Comparison of ENCODE assay signal across 18 cellular contexts in genomic region chr5:133508845-133509741, GRCh38.
DNase-seq lines count a peak whose midpoint lies in the region; ATAC-seq, FAIRE-seq and TF ChIP-seq lines count a peak whose summit lies in the region.
"Had no signal": no experiment of that assay in that cellular context is flagged by ENCODE, and none has a peak within 500 bp of the region (broad histone marks: within the 10 kb centered on the region; RNA-seq: fewer than 3 reads in every experiment).

No MANE protein-coding gene starts in this region.

- no peaks in the 10 kb centered on the region for H3K27me3 ChIP-seq in BLaER1
- H3K27me3 ChIP-seq in K562 (ENCODE audit: control insufficient read depth in 2 of 2, insufficient read depth in 2 of 2, low read length in 2 of 2): peaks cover 9 to 15% of the 10 kb centered on the region in 2 experiments; a peak in 4 of 5 replicates
- no peaks in the 10 kb centered on the region for H3K27me3 ChIP-seq in lung (ENCODE audit: control insufficient read depth, insufficient read depth)
- H3K27me3 ChIP-seq: gastrocnemius medialis had no signal

- H3K9me1 ChIP-seq in K562 (ENCODE audit: control insufficient read depth, insufficient read depth, low read length): no peaks in the 10 kb centered on the region

- H3K4me3 ChIP-seq in BLaER1 (no peak overlapping the region), K562 (no peak overlapping the region), lung (no peak overlapping the region)
- H3K4me3 ChIP-seq: gastrocnemius medialis, SK-N-MC had no signal

- in situ Hi-C loops in K562 (cut with MboI): no loop called here

- peak overlapping the region; percentile 23; the same call in 1 of the 2 replicates for H3K27ac ChIP-seq in BLaER1
- no peak overlapping the region for H3K27ac ChIP-seq in K562 (ENCODE audit: extremely low read depth, low read depth, low read length)
- H3K27ac ChIP-seq in lung (ENCODE audit: low read depth in 1 of 2, low read length in 1 of 2): no peak overlapping the region
- H3K27ac ChIP-seq: gastrocnemius medialis, SK-N-MC had no signal

- peak; percentile 17 for DNase-seq in NCI-H2029 (lab: John Stamatoyannopoulos, UW)
- DNase-seq in K562 (ENCODE audit: extremely low read depth in 1 of 4, low spot score in 3 of 4): no peak
- DNase-seq in lung (ENCODE audit: low spot score): no peak
- DNase-seq in occipital lobe (lab: John Stamatoyannopoulos, UW): no peak
- no peak for DNase-seq in EL
- no peak for DNase-seq in superior temporal gyrus (ENCODE audit: extremely low spot score)
- DNase-seq: DND-41; gastrocnemius medialis; NCI-H2081; NCI-H748 treated with DMSO at 0.1 percent for 48 hours; right cardiac atrium; stimulated activated naive CD4-positive, alpha-beta T cell treated with Interleukin-2 at 50 U/mL for 16 hours; T-helper 9 cell had no signal

- H3K9ac ChIP-seq in BLaER1 (no peak overlapping the region), K562 (ENCODE audit: insufficient read depth in 1 of 2, low read depth in 2 of 2, low read length in 2 of 2) (no peak overlapping the region)

- CTCF ChIA-PET in K562 (lab: Yijun Ruan, JAX; ENCODE audit: low intra/inter-chr PET ratio): no interaction called here

- no peak for TF ChIP-seq POLR2A in K562 (conservative IDR thresholded peaks at IDR 0.05)

- POLR2A ChIA-PET in K562 (lab: Yijun Ruan, JAX): interaction anchor here (0.8 to 1.6 kb wide), 2 partner anchors 11 to 31 kb away, joined by 3 to 5 read pairs; no protein-coding TSS in a partner anchor

- H2AFZ ChIP-seq in K562 (ENCODE audit: low read depth, low read length): 0 out of 2 replicates have a peak overlapping the region, but pooled peaks have one; percentile 82

- H4K20me1 ChIP-seq in BLaER1: no peaks in the 10 kb centered on the region
- H4K20me1 ChIP-seq in K562 (replicated peaks; ENCODE audit: control insufficient read depth, insufficient read depth, low read length): no peaks in the 10 kb centered on the region

- 81% methylated on average over 3 of the region's 3 CpGs for WGBS in K562 (ENCODE audit: insufficient coverage, low coverage, missing lambda C conversion rate)
- 73 to 84% methylated on average over 3 of the region's 3 CpGs for WGBS in lung, 2 donors

- ATAC-seq in K562 (no peak), lung (ENCODE audit: insufficient read depth, low FRiP score) (peak; percentile 47), GM21515 (IDR thresholded peaks at IDR 0.05; ENCODE audit: unreplicated experiment) (no peak)
- ATAC-seq: gastrocnemius medialis, Panc1, right cardiac atrium had no signal

- H3K4me2 ChIP-seq in BLaER1: peak overlapping the region; percentile 48
- H3K4me2 ChIP-seq in K562 (ENCODE audit: insufficient read depth, low read length): no peak overlapping the region

- no peaks in the 10 kb centered on the region for H3K9me3 ChIP-seq in BLaER1
- no peaks in the 10 kb centered on the region for H3K9me3 ChIP-seq in K562 (replicated peaks; ENCODE audit: control insufficient read depth, insufficient read depth, low read depth, low read length)
- no peaks in the 10 kb centered on the region for H3K9me3 ChIP-seq in lung (ENCODE audit: control insufficient read depth in 2 of 2, insufficient read depth in 1 of 2, low read length in 1 of 2)
- H3K9me3 ChIP-seq: gastrocnemius medialis had no signal

- no peak for TF ChIP-seq EP300 in K562 (IDR thresholded peaks at IDR 0.05; ENCODE audit: low read length)

- H3K4me1 ChIP-seq in BLaER1 (peaks cover 17% of the 10 kb centered on the region), K562 (replicated peaks in 1 of 2; ENCODE audit: control insufficient read depth in 2 of 2, insufficient read depth in 2 of 2, low read length in 2 of 2) (peaks cover 3 to 14% of the 10 kb centered on the region in 2 experiments; a peak in 3 of 5 replicates), lung (ENCODE audit: control insufficient read depth in 2 of 2, insufficient read depth in 2 of 2, low read length in 2 of 2) (peaks cover 0 to 1% of the 10 kb centered on the region in 2 donors)
- H3K4me1 ChIP-seq: gastrocnemius medialis had no signal

- FAIRE-seq in K562 (lab: Jason Lieb, UNC): no peak
- FAIRE-seq: H1 had no signal

- TF ChIP-seq RAD21 in K562 (CRISPR knock-in tag; conservative IDR thresholded peaks at IDR 0.05 in 1 of 2, IDR thresholded peaks at IDR 0.05 in 1 of 2): no peak

- H3K79me2 ChIP-seq in K562 (ENCODE audit: control insufficient read depth, insufficient read depth, low read length): no peaks in the 10 kb centered on the region

- BruUV-seq in K562 (replicated peaks; lab: Mats Ljungman, UMichigan): no TSS peak

- TF ChIP-seq CTCF in K562 (IDR thresholded peaks at IDR 0.05 in 2 of 3, conservative IDR thresholded peaks at IDR 0.05 in 1 of 3; ENCODE audit: insufficient read depth in 2 of 3, low read depth in 1 of 3, low read length in 3 of 3) (no peak), lung (IDR thresholded peaks at IDR 0.05; ENCODE audit: control extremely low read depth, extremely low read depth) (no peak)

- H3K36me3 ChIP-seq in BLaER1: no peaks in the 10 kb centered on the region
- no peaks in the 10 kb centered on the region for H3K36me3 ChIP-seq in K562 (ENCODE audit: control insufficient read depth, insufficient read depth, low read length)
- H3K36me3 ChIP-seq in lung (ENCODE audit: control insufficient read depth in 2 of 2, insufficient read depth in 2 of 2, low read length in 2 of 2): no peaks in the 10 kb centered on the region
- H3K36me3 ChIP-seq: gastrocnemius medialis had no signal

- intact Hi-C loops in K562 (cut with micrococcal nuclease): no loop called here

TF ChIP-seq in K562, 482 proteins besides CTCF, POLR2A, EP300 and RAD21:
- no peak for TF ChIP-seq ZNF668 (CRISPR knock-in tag; IDR thresholded peaks at IDR 0.05)
- TF ChIP-seq ZNF644 (tag; IDR thresholded peaks at IDR 0.05; ENCODE audit: low read depth): 0 out of 2 replicates have a peak, but pooled peaks have one; percentile 3
- no peak for TF ChIP-seq ZEB2 (IDR thresholded peaks at IDR 0.05)
TF ChIP-seq in K562: peak in this region for 1.
